ENCODE assay signal across 24 cellular contexts in genomic region chr3:71318459-71318827, GRCh38.
DNase-seq lines count a peak whose midpoint lies in the region; ATAC-seq and TF ChIP-seq lines count a peak whose summit lies in the region.
"Had no signal": no experiment of that assay in that cellular context is flagged by ENCODE, and none has a peak within 500 bp of the region (broad histone marks: within the 10 kb centered on the region; RNA-seq: fewer than 3 reads in every experiment).

No MANE protein-coding gene starts in this region.

- CTCF ChIA-PET in HEK293 (lab: Yijun Ruan, JAX), result no interaction called here

- H3K27me3 Mint-ChIP-seq in nephron progenitor cell (ENCODE audit: low read depth, poor library complexity), result no peaks in the 10 kb centered on the region
- H3K27me3 Mint-ChIP-seq: activated CD4-positive, alpha-beta T cell treated with anti-CD3 and anti-CD28 coated beads, Interleukin-2, amount 10 ng/mL, durations not matched to agents 24 days and 14 days; memory B cell; stimulated activated naive CD8-positive, alpha-beta T cell treated with anti-CD3 and anti-CD28 coated beads, Interleukin-15, amount 100 ng/mL, for 72 hours had no signal

- 21% methylated on average over 3 of the region's 3 CpGs for WGBS in esophagus muscularis mucosa

- peak overlapping the region; percentile 34; the same call in 1 of the 2 replicates for H3K4me2 ChIP-seq in BLaER1

- no peaks in the 10 kb centered on the region for H4K20me1 ChIP-seq in BLaER1

- no peak overlapping the region for H3K9ac ChIP-seq in BLaER1
- H3K9ac ChIP-seq: parathyroid adenoma had no signal

- no peak overlapping the region for H3K27ac ChIP-seq in BLaER1
- no peak overlapping the region for H3K27ac ChIP-seq in HEK293 (ENCODE audit: extremely low read depth, low read depth, low read length)
- H3K27ac ChIP-seq in esophagus muscularis mucosa (replicated peaks in 1 of 4), result peak overlapping the region; percentile 8 to 33 (median 22)
- H3K27ac ChIP-seq: parathyroid adenoma, tibial nerve had no signal

- H3K36me3 Mint-ChIP-seq in nephron progenitor cell (ENCODE audit: low read depth), result no peaks in the 10 kb centered on the region
- H3K36me3 Mint-ChIP-seq: activated CD8-positive, alpha-beta memory T cell treated with anti-CD3 and anti-CD28 coated beads, Interleukin-2, amount 10 ng/mL, durations not matched to agents 7 days and 5 days had no signal

- H3K9me3 Mint-ChIP-seq in nephron progenitor cell, result no peaks in the 10 kb centered on the region
- H3K9me3 Mint-ChIP-seq: activated CD4-positive, alpha-beta T cell treated with anti-CD3 and anti-CD28 coated beads, Interleukin-2, amount 10 ng/mL, durations not matched to agents 24 days and 14 days; memory B cell; stimulated activated naive CD8-positive, alpha-beta T cell treated with anti-CD3 and anti-CD28 coated beads, Interleukin-15, amount 100 ng/mL, for 72 hours had no signal

- peaks cover 40% of the 10 kb centered on the region for H3K4me1 Mint-ChIP-seq in nephron progenitor cell
- H3K4me1 Mint-ChIP-seq: activated CD4-positive, alpha-beta T cell treated with anti-CD3 and anti-CD28 coated beads, Interleukin-2, amount 10 ng/mL, durations not matched to agents 24 days and 14 days; activated CD8-positive, alpha-beta memory T cell treated with anti-CD3 and anti-CD28 coated beads, Interleukin-2, amount 10 ng/mL, durations not matched to agents 7 days and 5 days had no signal

- ATAC-seq in GM21367 (IDR thresholded peaks at IDR 0.05; ENCODE audit: unreplicated experiment), result no peak
- ATAC-seq: activated CD8-positive, alpha-beta memory T cell treated with anti-CD3 and anti-CD28 coated beads, Interleukin-2, amount 10 ng/mL, durations not matched to agents 7 days and 5 days; HCT116; naive thymus-derived CD4-positive, alpha-beta T cell; PC-3 had no signal

- no peak for DNase-seq in esophagus muscularis mucosa (ENCODE audit: extremely low spot score)
- no peak for DNase-seq in nephron progenitor cell
- DNase-seq in NCI-H2171 (lab: John Stamatoyannopoulos, UW), result no peak
- DNase-seq in NCI-H748 (lab: John Stamatoyannopoulos, UW; ENCODE audit: unreplicated experiment), result no peak
- no peak for DNase-seq in CD1c-positive myeloid dendritic cell (ENCODE audit: extremely low spot score)
- DNase-seq: activated CD4-positive, alpha-beta T cell treated with anti-CD3 and anti-CD28 coated beads, Interleukin-2, amount 10 ng/mL, durations not matched to agents 24 days and 14 days; activated CD8-positive, alpha-beta memory T cell treated with anti-CD3 and anti-CD28 coated beads, Interleukin-2, amount 10 ng/mL, durations not matched to agents 7 days and 5 days; COR-L47; cortex of kidney; hypothalamus; naive thymus-derived CD4-positive, alpha-beta T cell; NCI-H1436; NCI-H748 treated with DMSO at 0.1 percent for 48 hours; PC-3; SHP77; stimulated activated CD4-positive, alpha-beta T cell treated with anti-CD3 and anti-CD28 coated beads, Interleukin-2, amount 100 ng/mL, for 24 hours; stimulated activated naive CD8-positive, alpha-beta T cell treated with anti-CD3 and anti-CD28 coated beads, Interleukin-15, amount 100 ng/mL, for 72 hours had no signal

- H3K36me3 ChIP-seq in BLaER1 (0 out of 2 replicates have a peak, but pooled peaks cover 3% of the 10 kb centered on the region), HEK293 (ENCODE audit: control insufficient read depth in 2 of 2, insufficient read depth in 1 of 2, low read length in 2 of 2) (no peaks in the 10 kb centered on the region), esophagus muscularis mucosa (no peaks in the 10 kb centered on the region)
- H3K36me3 ChIP-seq: tibial nerve had no signal

- no peak overlapping the region for H3K4me3 ChIP-seq in BLaER1
- no peak overlapping the region for H3K4me3 ChIP-seq in HEK293 (ENCODE audit: low read depth, low read length)
- no peak overlapping the region for H3K4me3 ChIP-seq in esophagus muscularis mucosa
- H3K4me3 ChIP-seq: tibial nerve had no signal

- peaks cover 11% of the 10 kb centered on the region for H3K4me1 ChIP-seq in BLaER1
- peaks cover 8% of the 10 kb centered on the region; the same call in 1 of the 2 replicates for H3K4me1 ChIP-seq in HEK293 (ENCODE audit: control insufficient read depth, insufficient read depth, low read length)
- H3K4me1 ChIP-seq in esophagus muscularis mucosa, result peaks cover 0 to 55% (median 37%) of the 10 kb centered on the region in 4 donors
- H3K4me1 ChIP-seq: parathyroid adenoma had no signal

- no peak for TF ChIP-seq POLR2A in esophagus muscularis mucosa (IDR thresholded peaks at IDR 0.05; ENCODE audit: low read depth)

- peak overlapping the region; percentile 52 for H3K27ac Mint-ChIP-seq in nephron progenitor cell
- H3K27ac Mint-ChIP-seq: activated CD4-positive, alpha-beta T cell treated with anti-CD3 and anti-CD28 coated beads, Interleukin-2, amount 10 ng/mL, durations not matched to agents 24 days and 14 days; activated CD8-positive, alpha-beta memory T cell treated with anti-CD3 and anti-CD28 coated beads, Interleukin-2, amount 10 ng/mL, durations not matched to agents 7 days and 5 days; memory B cell had no signal

- H3K9me3 ChIP-seq in BLaER1, result no peaks in the 10 kb centered on the region
- no peaks in the 10 kb centered on the region for H3K9me3 ChIP-seq in HEK293 (ENCODE audit: control insufficient read depth, insufficient read depth, low read depth, low read length)
- H3K9me3 ChIP-seq in esophagus muscularis mucosa, result no peaks in the 10 kb centered on the region
- H3K9me3 ChIP-seq: tibial nerve had no signal

- TF ChIP-seq CTCF in HEK293 (tag by site-specific recombination; IDR thresholded peaks at IDR 0.05), result no peak
- TF ChIP-seq CTCF in esophagus muscularis mucosa (IDR thresholded peaks at IDR 0.05), result no peak
- TF ChIP-seq CTCF in nephron progenitor cell (IDR thresholded peaks at IDR 0.05), result no peak

- no peak for TF ChIP-seq EP300 in esophagus muscularis mucosa (IDR thresholded peaks at IDR 0.05)

- intact Hi-C loops in esophagus muscularis mucosa (cut with DNase I), result no loop called here

- POLR2A ChIA-PET in HEK293 (lab: Yijun Ruan, JAX), result no interaction called here

- H3K27me3 ChIP-seq in BLaER1, result no peaks in the 10 kb centered on the region
- H3K27me3 ChIP-seq in esophagus muscularis mucosa, result no peaks in the 10 kb centered on the region
- H3K27me3 ChIP-seq: tibial nerve had no signal

- no peak overlapping the region for H3K4me3 Mint-ChIP-seq in nephron progenitor cell
- H3K4me3 Mint-ChIP-seq: activated CD4-positive, alpha-beta T cell treated with anti-CD3 and anti-CD28 coated beads, Interleukin-2, amount 10 ng/mL, durations not matched to agents 24 days and 14 days; activated CD8-positive, alpha-beta memory T cell treated with anti-CD3 and anti-CD28 coated beads, Interleukin-2, amount 10 ng/mL, durations not matched to agents 7 days and 5 days; memory B cell had no signal

TF ChIP-seq in HEK293, 187 proteins besides CTCF, POLR2A, EP300 and RAD21:
- TF ChIP-seq SETDB1 (IDR thresholded peaks at IDR 0.05; ENCODE audit: insufficient read length, low read length), result no peak
- no peak for TF ChIP-seq YY1 (tag by site-specific recombination; IDR thresholded peaks at IDR 0.05)
- no peak for TF ChIP-seq ZBTB26 (tag by site-specific recombination; optimal IDR thresholded peaks at IDR 0.05)
- TF ChIP-seq, protein P1, sequence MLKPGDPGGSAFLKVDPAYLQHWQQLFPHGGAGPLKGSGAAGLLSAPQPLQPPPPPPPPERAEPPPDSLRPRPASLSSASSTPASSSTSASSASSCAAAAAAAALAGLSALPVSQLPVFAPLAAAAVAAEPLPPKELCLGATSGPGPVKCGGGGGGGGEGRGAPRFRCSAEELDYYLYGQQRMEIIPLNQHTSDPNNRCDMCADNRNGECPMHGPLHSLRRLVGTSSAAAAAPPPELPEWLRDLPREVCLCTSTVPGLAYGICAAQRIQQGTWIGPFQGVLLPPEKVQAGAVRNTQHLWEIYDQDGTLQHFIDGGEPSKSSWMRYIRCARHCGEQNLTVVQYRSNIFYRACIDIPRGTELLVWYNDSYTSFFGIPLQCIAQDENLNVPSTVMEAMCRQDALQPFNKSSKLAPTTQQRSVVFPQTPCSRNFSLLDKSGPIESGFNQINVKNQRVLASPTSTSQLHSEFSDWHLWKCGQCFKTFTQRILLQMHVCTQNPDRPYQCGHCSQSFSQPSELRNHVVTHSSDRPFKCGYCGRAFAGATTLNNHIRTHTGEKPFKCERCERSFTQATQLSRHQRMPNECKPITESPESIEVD (tag by site-specific recombination; IDR thresholded peaks at IDR 0.05), result peak; percentile 29; the same call in 1 of the 2 replicates
- no peak for TF ChIP-seq ZFP41 (tag by site-specific recombination; IDR thresholded peaks at IDR 0.05; ENCODE audit: borderline replicate concordance)
- TF ChIP-seq ZNF645 (tag by site-specific recombination; IDR thresholded peaks at IDR 0.05), result no peak
- TF ChIP-seq ZNF48 (tag by site-specific recombination; IDR thresholded peaks at IDR 0.05), result no peak
- TF ChIP-seq ZNF341 (tag by site-specific recombination; IDR thresholded peaks at IDR 0.05; ENCODE audit: low read depth), result no peak

Comparison
In these comparisons a context has a peak if more than half of its experiments do, and no peak if none do; other contexts are left out.
1. H3K27ac ChIP-seq: peak in esophagus muscularis mucosa (4 of 4); none in BLaER1 (single experiment) and HEK293 (single experiment).